ENCODE assay signal across 17 cellular contexts in genomic region chr4:108303488-108304177, GRCh38.
A peak's percentile ranks its signal among the peaks of the same experiment; 100 is the strongest.
DNase-seq lines count a peak whose midpoint lies in the region; FAIRE-seq and TF ChIP-seq lines count a peak whose summit lies in the region.
"Had no signal": no experiment of that assay in that cellular context is flagged by ENCODE, and none has a peak within 500 bp of the region (broad histone marks: within the 10 kb centered on the region; RNA-seq: fewer than 3 reads in every experiment).

No MANE protein-coding gene starts in this region.

- in situ Hi-C loops in astrocyte of the spinal cord (cut with HindIII; ENCODE audit: low sequenced_read_pairs) = no loop called here

- no peaks in the 10 kb centered on the region for H3K4me1 ChIP-seq in sigmoid colon

- no peaks in the 10 kb centered on the region for H3K36me3 ChIP-seq in sigmoid colon

- TF ChIP-seq CTCF in astrocyte of the spinal cord (IDR thresholded peaks at IDR 0.05; ENCODE audit: low read depth, low read length) = no peak
- no peak for TF ChIP-seq CTCF in sigmoid colon (IDR thresholded peaks at IDR 0.05)

- H3K9me3 Mint-ChIP-seq in activated CD4-positive, alpha-beta memory T cell treated with anti-CD3 and anti-CD28 coated beads, Interleukin-2, amount 10 ng/mL, durations not matched to agents 7 days and 5 days = no peaks in the 10 kb centered on the region

- TF ChIP-seq EP300 in Ishikawa (IDR thresholded peaks at IDR 0.05; ENCODE audit: borderline replicate concordance) (peak; percentile 90), sigmoid colon (IDR thresholded peaks at IDR 0.05) (no peak)

- intact Hi-C loops in sigmoid colon (cut with DNase I) = no loop called here

- TF ChIP-seq RAD21 in Ishikawa (IDR thresholded peaks at IDR 0.05; ENCODE audit: low read depth) = peak; percentile 8; the same call in 1 of the 2 replicates

- POLR2A ChIA-PET in activated CD4-positive, alpha-beta memory T cell treated with anti-CD3 and anti-CD28 coated beads, Interleukin-2, amount 10 ng/mL, durations not matched to agents 7 days and 5 days (lab: Charles Lee) = no interaction called here

- no peak overlapping the region for H3K27ac Mint-ChIP-seq in activated CD4-positive, alpha-beta memory T cell treated with anti-CD3 and anti-CD28 coated beads, Interleukin-2, amount 10 ng/mL, durations not matched to agents 7 days and 5 days
- H3K27ac Mint-ChIP-seq: activated B cell treated with CpG ODN at 0.5 μM for 24 hours had no signal

- H3K9me3 ChIP-seq in sigmoid colon = no peaks in the 10 kb centered on the region

- DNase-seq in EH (ENCODE audit: low read depth) (peak; percentile 2), astrocyte of the spinal cord (ENCODE audit: low read depth, low spot score) (peak; percentile 49), kidney tubule cell (ENCODE audit: low spot score) (peak; percentile 8), GM12892 (ENCODE audit: insufficient read length) (no peak), DMS114 treated with DMSO at 0.1 percent for 48 hours (lab: John Stamatoyannopoulos, UW; ENCODE audit: unreplicated experiment) (no peak), sigmoid colon (no peak)
- DNase-seq in activated CD4-positive, alpha-beta memory T cell treated with anti-CD3 and anti-CD28 coated beads, Interleukin-2, amount 10 ng/mL, durations not matched to agents 7 days and 5 days = no peak
- DNase-seq: activated B cell treated with CpG ODN at 0.5 μM for 24 hours; activated CD8-positive, alpha-beta memory T cell treated with anti-CD3 and anti-CD28 coated beads, Interleukin-2, amount 50 U/mL, for 48 hours; activated naive CD4-positive, alpha-beta T cell treated with anti-CD3 and anti-CD28 coated beads, Interleukin-2, amount 50 U/mL, for 16 hours; caudate nucleus; DMS153; kidney; NCI-H524; stimulated activated naive CD4-positive, alpha-beta T cell treated with Interleukin-2 at 50 U/mL for 16 hours had no signal

- H3K27me3 Mint-ChIP-seq in activated CD4-positive, alpha-beta memory T cell treated with anti-CD3 and anti-CD28 coated beads, Interleukin-2, amount 10 ng/mL, durations not matched to agents 7 days and 5 days = no peaks in the 10 kb centered on the region
- H3K27me3 Mint-ChIP-seq: activated B cell treated with CpG ODN at 0.5 μM for 24 hours had no signal

- no peak for FAIRE-seq in GM12892 (lab: Jason Lieb, UNC)
- FAIRE-seq: kidney had no signal

- CTCF ChIA-PET in activated CD4-positive, alpha-beta memory T cell treated with anti-CD3 and anti-CD28 coated beads, Interleukin-2, amount 10 ng/mL, durations not matched to agents 7 days and 5 days (lab: Charles Lee) = interaction anchor here (1.1 kb wide), 1 partner anchor 12 kb away, joined by 3 read pairs; no protein-coding TSS in a partner anchor

- H3K4me1 Mint-ChIP-seq in activated CD4-positive, alpha-beta memory T cell treated with anti-CD3 and anti-CD28 coated beads, Interleukin-2, amount 10 ng/mL, durations not matched to agents 7 days and 5 days = peaks cover 5% of the 10 kb centered on the region
- H3K4me1 Mint-ChIP-seq: activated B cell treated with CpG ODN at 0.5 μM for 24 hours had no signal

- H3K4me3 Mint-ChIP-seq in activated CD4-positive, alpha-beta memory T cell treated with anti-CD3 and anti-CD28 coated beads, Interleukin-2, amount 10 ng/mL, durations not matched to agents 7 days and 5 days = no peak overlapping the region
- H3K4me3 Mint-ChIP-seq: activated B cell treated with CpG ODN at 0.5 μM for 24 hours had no signal

- H3K36me3 Mint-ChIP-seq in activated CD4-positive, alpha-beta memory T cell treated with anti-CD3 and anti-CD28 coated beads, Interleukin-2, amount 10 ng/mL, durations not matched to agents 7 days and 5 days (ENCODE audit: low read depth) = no peaks in the 10 kb centered on the region

- no peaks in the 10 kb centered on the region for H3K27me3 ChIP-seq in sigmoid colon

- 80 to 83% methylated on average over 5 of the region's 5 CpGs for WGBS in sigmoid colon, 2 donors

- no peak overlapping the region for H3K27ac ChIP-seq in sigmoid colon
- H3K27ac ChIP-seq: skin epidermis had no signal

- TF ChIP-seq POLR2A in GM12892 (IDR thresholded peaks at IDR 0.05; ENCODE audit: low read depth, low read length) (no peak), sigmoid colon (IDR thresholded peaks at IDR 0.05) (no peak)

- H3K4me3 ChIP-seq in astrocyte of the spinal cord (ENCODE audit: low read depth, low read length) (no peak overlapping the region), sigmoid colon (no peak overlapping the region)
- H3K4me3 ChIP-seq: skin epidermis had no signal

TF ChIP-seq in Ishikawa, 13 proteins besides CTCF, POLR2A, EP300 and RAD21:
- no peak for TF ChIP-seq ZBTB7A (IDR thresholded peaks at IDR 0.05; ENCODE audit: low read depth)
- no peak for TF ChIP-seq REST (IDR thresholded peaks at IDR 0.05; ENCODE audit: low read depth)
- TF ChIP-seq CREB1 (IDR thresholded peaks at IDR 0.05; ENCODE audit: low read depth) = no peak
- TF ChIP-seq TAF1 (IDR thresholded peaks at IDR 0.05; ENCODE audit: low read depth) = no peak
- TF ChIP-seq YY1 (IDR thresholded peaks at IDR 0.05; ENCODE audit: low read depth) = 0 out of 2 replicates have a peak, but pooled peaks have one; percentile 32
- TF ChIP-seq USF1 (IDR thresholded peaks at IDR 0.05) = no peak
- no peak for TF ChIP-seq CEBPB (IDR thresholded peaks at IDR 0.05)
- TF ChIP-seq EGR1 (IDR thresholded peaks at IDR 0.05) = peak; percentile 56; the same call in 1 of the 2 replicates
- TF ChIP-seq MAX (IDR thresholded peaks at IDR 0.05) = no peak; the same call in 1 of the 2 replicates
- TF ChIP-seq FOXM1 (IDR thresholded peaks at IDR 0.05; ENCODE audit: borderline replicate concordance, low read depth) = peak; percentile 59; the same call in 1 of the 2 replicates
- peak; percentile 89 for TF ChIP-seq TEAD4 (IDR thresholded peaks at IDR 0.05)
- peak; percentile 73 for TF ChIP-seq NFIC (IDR thresholded peaks at IDR 0.05)
- peak; percentile 81 for TF ChIP-seq TCF12 (IDR thresholded peaks at IDR 0.05; ENCODE audit: low read depth)
TF ChIP-seq in Ishikawa: peak in this region for 6.

Comparison
In these comparisons a context has a peak if more than half of its experiments do, and no peak if none do; other contexts are left out.
1. DNase-seq: peak in EH (single experiment), astrocyte of the spinal cord (single experiment) and kidney tubule cell (single experiment); none in GM12892 (single experiment), activated CD4-positive, alpha-beta memory T cell treated with anti-CD3 and anti-CD28 coated beads, Interleukin-2, amount 10 ng/mL, durations not matched to agents 7 days and 5 days (single experiment), DMS114 treated with DMSO at 0.1 percent for 48 hours (single experiment) and sigmoid colon (single experiment).